Comparison of ENCODE assay signal across 17 cellular contexts in genomic region chr2:233115121-233115520, GRCh38. TPM values are rescaled to one million over a fixed set of nuclear protein-coding genes. Genes with fewer than 3 reads are reported as not detected.
DNase-seq lines count a peak whose midpoint lies in the region; ATAC-seq and TF ChIP-seq lines count a peak whose summit lies in the region.
"Had no signal": no experiment of that assay in that cellular context is flagged by ENCODE, and none has a peak within 500 bp of the region (broad histone marks: within the 10 kb centered on the region; RNA-seq: fewer than 3 reads in every experiment).

No MANE protein-coding gene starts in this region.

- no peaks in the 10 kb centered on the region for H3K27me3 ChIP-seq in BLaER1 treated with 17β-estradiol and CSF1 and Interleukin-3, amounts not matched to agents 10 nM and 100 nM
- H3K27me3 ChIP-seq in CD4-positive, alpha-beta memory T cell (ENCODE audit: insufficient read depth, low read length): no peaks in the 10 kb centered on the region
- H3K27me3 ChIP-seq: tibial artery had no signal

- peaks cover 20 to 55% of the 10 kb centered on the region in 2 donors for H3K36me3 Mint-ChIP-seq in CD4-positive, alpha-beta memory T cell
- H3K36me3 Mint-ChIP-seq in activated naive CD8-positive, alpha-beta T cell treated with anti-CD3 and anti-CD28 coated beads for 36 hours: peaks cover 14% of the 10 kb centered on the region
- no peaks in the 10 kb centered on the region for H3K36me3 Mint-ChIP-seq in nephron progenitor cell (ENCODE audit: low read depth)

- H3K9me3 ChIP-seq in BLaER1 treated with 17β-estradiol and CSF1 and Interleukin-3, amounts not matched to agents 10 nM and 100 nM (replicated peaks in 1 of 11): no peaks in the 10 kb centered on the region
- H3K9me3 ChIP-seq in CD4-positive, alpha-beta memory T cell (ENCODE audit: control insufficient read depth in 1 of 2, low read length in 2 of 2): no peaks in the 10 kb centered on the region
- H3K9me3 ChIP-seq: esophagus muscularis mucosa, gastroesophageal sphincter, tibial artery had no signal

- no peak for TF ChIP-seq CTCF in nephron progenitor cell (IDR thresholded peaks at IDR 0.05)

- POLR2A ChIA-PET in CD4-positive, alpha-beta memory T cell (lab: Charles Lee; ENCODE audit: partially characterized antibody): interaction anchor here (1.9 kb wide), 1 partner anchor 55 kb away, joined by 5 read pairs; the partner anchor contains the start of gene INPP5D

- H3K9me3 Mint-ChIP-seq in CD4-positive, alpha-beta memory T cell: peaks cover 0 to 2% (median 0%) of the 10 kb centered on the region in 8 donors
- no peaks in the 10 kb centered on the region for H3K9me3 Mint-ChIP-seq in activated naive CD8-positive, alpha-beta T cell treated with anti-CD3 and anti-CD28 coated beads for 36 hours
- no peaks in the 10 kb centered on the region for H3K9me3 Mint-ChIP-seq in nephron progenitor cell
- H3K9me3 Mint-ChIP-seq: activated naive CD4-positive, alpha-beta T cell treated with anti-CD3 and anti-CD28 coated beads for 36 hours had no signal

- H3K4me3 Mint-ChIP-seq in CD4-positive, alpha-beta memory T cell: peak overlapping the region in 3 of 8 donors; percentile 13 to 50 (median 39)
- H3K4me3 Mint-ChIP-seq in activated naive CD8-positive, alpha-beta T cell treated with anti-CD3 and anti-CD28 coated beads for 36 hours: peak overlapping the region; percentile 8
- H3K4me3 Mint-ChIP-seq in nephron progenitor cell: no peak overlapping the region
- H3K4me3 Mint-ChIP-seq: activated naive CD4-positive, alpha-beta T cell treated with anti-CD3 and anti-CD28 coated beads for 36 hours had no signal

- CTCF ChIA-PET in CD4-positive, alpha-beta memory T cell (lab: Charles Lee; ENCODE audit: partially characterized antibody): no interaction called here

- peaks cover 40 to 94% (median 68%) of the 10 kb centered on the region in 4 donors for H3K4me1 Mint-ChIP-seq in CD4-positive, alpha-beta memory T cell
- H3K4me1 Mint-ChIP-seq in activated naive CD8-positive, alpha-beta T cell treated with anti-CD3 and anti-CD28 coated beads for 36 hours: peaks cover 49% of the 10 kb centered on the region
- H3K4me1 Mint-ChIP-seq in nephron progenitor cell: peaks cover 44% of the 10 kb centered on the region

- no peak for DNase-seq in CD4-positive, alpha-beta memory T cell
- DNase-seq in activated naive CD8-positive, alpha-beta T cell treated with anti-CD3 and anti-CD28 coated beads for 36 hours: no peak
- DNase-seq in nephron progenitor cell (no peak), HK-2 (ENCODE audit: unreplicated experiment) (no peak), pons (ENCODE audit: low spot score) (no peak)
- DNase-seq: Calu3; cerebellar nuclear complex; effector CD8-positive, alpha-beta T cell; kidney; NCI-H526 had no signal

- peaks cover 96 to 100% (median 100%) of the 10 kb centered on the region in 11 experiments for H4K20me1 ChIP-seq in BLaER1 treated with 17β-estradiol and CSF1 and Interleukin-3, amounts not matched to agents 10 nM and 100 nM

- intact Hi-C loops in CD4-positive, alpha-beta memory T cell (cut with micrococcal nuclease): no loop called here

- H3K4me1 ChIP-seq in BLaER1 treated with 17β-estradiol and CSF1 and Interleukin-3, amounts not matched to agents 10 nM and 100 nM: peaks cover 44 to 77% (median 60%) of the 10 kb centered on the region in 10 experiments
- peaks cover 38% of the 10 kb centered on the region for H3K4me1 ChIP-seq in CD4-positive, alpha-beta memory T cell (ENCODE audit: insufficient read depth, low read length)
- H3K4me1 ChIP-seq: esophagus muscularis mucosa, gastroesophageal sphincter, tibial artery had no signal

- H3K4me3 ChIP-seq in BLaER1 treated with 17β-estradiol and CSF1 and Interleukin-3, amounts not matched to agents 10 nM and 100 nM: no peak overlapping the region
- H3K4me3 ChIP-seq in CD4-positive, alpha-beta memory T cell (ENCODE audit: low read length in 2 of 2): no peak overlapping the region
- H3K4me3 ChIP-seq: esophagus muscularis mucosa, gastroesophageal sphincter, tibial artery had no signal

- H3K27ac ChIP-seq in BLaER1 treated with 17β-estradiol and CSF1 and Interleukin-3, amounts not matched to agents 10 nM and 100 nM: 0 out of 22 replicates have a peak overlapping the region, but pooled peaks of 1 of the 11 experiments have one; percentile 63
- no peak overlapping the region for H3K27ac ChIP-seq in CD4-positive, alpha-beta memory T cell (ENCODE audit: low read depth, low read length)
- H3K27ac ChIP-seq: esophagus muscularis mucosa, gastroesophageal sphincter, tibial artery had no signal

- H3K27ac Mint-ChIP-seq in CD4-positive, alpha-beta memory T cell: peak overlapping the region in 6 of 7 donors; percentile 35 to 75 (median 47)
- H3K27ac Mint-ChIP-seq in activated naive CD8-positive, alpha-beta T cell treated with anti-CD3 and anti-CD28 coated beads for 36 hours: peak overlapping the region; percentile 30
- peak overlapping the region; percentile 93 for H3K27ac Mint-ChIP-seq in nephron progenitor cell
- H3K27ac Mint-ChIP-seq: activated naive CD4-positive, alpha-beta T cell treated with anti-CD3 and anti-CD28 coated beads for 36 hours; progenitor cell of endocrine pancreas had no signal

- no peak overlapping the region; a peak in 1 of 22 replicates for H3K9ac ChIP-seq in BLaER1 treated with 17β-estradiol and CSF1 and Interleukin-3, amounts not matched to agents 10 nM and 100 nM

- H3K4me2 ChIP-seq in BLaER1 treated with 17β-estradiol and CSF1 and Interleukin-3, amounts not matched to agents 10 nM and 100 nM: peak overlapping the region in 7 of 11 experiments; percentile 32 to 79 (median 75); a peak in 8 of 22 replicates

- H3K27me3 Mint-ChIP-seq in CD4-positive, alpha-beta memory T cell: no peaks in the 10 kb centered on the region
- no peaks in the 10 kb centered on the region for H3K27me3 Mint-ChIP-seq in activated naive CD8-positive, alpha-beta T cell treated with anti-CD3 and anti-CD28 coated beads for 36 hours
- H3K27me3 Mint-ChIP-seq in nephron progenitor cell (ENCODE audit: low read depth, poor library complexity): peaks cover 9% of the 10 kb centered on the region

- no peak for ATAC-seq in HG03565 (IDR thresholded peaks at IDR 0.05; ENCODE audit: unreplicated experiment)
- ATAC-seq: gastroesophageal sphincter had no signal

- H3K36me3 ChIP-seq in BLaER1 treated with 17β-estradiol and CSF1 and Interleukin-3, amounts not matched to agents 10 nM and 100 nM: peaks cover 38 to 75% (median 50%) of the 10 kb centered on the region in 11 experiments
- H3K36me3 ChIP-seq in CD4-positive, alpha-beta memory T cell (ENCODE audit: insufficient read depth, low read length): peaks cover 9% of the 10 kb centered on the region
- H3K36me3 ChIP-seq: esophagus muscularis mucosa, gastroesophageal sphincter, tibial artery had no signal

RNA-seq across cellular contexts. Expression of gene INPP5D, which starts 55.0 kb away (rescaled TPM):
- 100 to 1,000 TPM; 117 to 127 TPM for total RNA-seq in CD4-positive, alpha-beta memory T cell
- 100 to 1,000 TPM in 1 of 2 donors, 10 to 100 TPM in 1; 29.6 to 125 TPM for polyA plus RNA-seq in CD4-positive, alpha-beta memory T cell
- total RNA-seq in activated naive CD8-positive, alpha-beta T cell treated with anti-CD3 and anti-CD28 coated beads for 36 hours: 10 to 100 TPM; 38.7 to 41.8 TPM
- total RNA-seq: Calu3 had no signal

Comparison
In these comparisons a context has a peak if more than half of its experiments do, and no peak if none do; other contexts are left out.
1. H3K27ac Mint-ChIP-seq: peak in every context shown above with its lines; median percentile 93 in nephron progenitor cell; 47 in CD4-positive, alpha-beta memory T cell; 30 in activated naive CD8-positive, alpha-beta T cell treated with anti-CD3 and anti-CD28 coated beads for 36 hours.